8 cellular contexts compared by ENCODE assay signal in genomic region chr5:142866563-142867275, GRCh38.
DNase-seq lines count a peak whose midpoint lies in the region; ATAC-seq, FAIRE-seq and TF ChIP-seq lines count a peak whose summit lies in the region.

No MANE protein-coding gene starts in this region.

- no peak overlapping the region for H3K27ac Mint-ChIP-seq in CD4-positive, alpha-beta T cell

- no peaks in the 10 kb centered on the region for H3K27me3 Mint-ChIP-seq in CD4-positive, alpha-beta T cell

- H3K4me3 ChIP-seq in fibroblast of villous mesenchyme (ENCODE audit: low read depth, low read length): no peak overlapping the region
- H3K4me3 ChIP-seq in pancreas: no peak overlapping the region

- WGBS in pancreas, 2 donors: 54 to 62% methylated on average over 10 of the region's 10 CpGs

- no peaks in the 10 kb centered on the region for H3K27me3 ChIP-seq in CD4-positive, alpha-beta T cell (ENCODE audit: control insufficient read depth, insufficient read depth, low read length)
- H3K27me3 ChIP-seq in pancreas: no peaks in the 10 kb centered on the region

- peak; percentile 79 for ATAC-seq in CD4-positive, alpha-beta T cell (ENCODE audit: poor library complexity)
- ATAC-seq in GM18868 (IDR thresholded peaks at IDR 0.05; ENCODE audit: unreplicated experiment): peak; percentile 81
- ATAC-seq in HG03175 (IDR thresholded peaks at IDR 0.05; ENCODE audit: unreplicated experiment): peak; percentile 80
- peak; percentile 69 to 81 (median 78) for ATAC-seq in pancreas

- peak; percentile 26 for FAIRE-seq in pancreas (lab: Jason Lieb, UNC)

- POLR2A ChIA-PET in CD4-positive, alpha-beta T cell (lab: Charles Lee): interaction anchor here (0.9 to 1.5 kb wide), 5 partner anchors 22 to 153 kb away, joined by 3 to 13 read pairs (median 3); partner anchors contain the start of gene ARHGAP26

- H3K4me3 Mint-ChIP-seq in CD4-positive, alpha-beta T cell: no peak overlapping the region

- no peaks in the 10 kb centered on the region for H3K36me3 ChIP-seq in pancreas

- CTCF ChIA-PET in CD4-positive, alpha-beta T cell (lab: Charles Lee): interaction anchor here (0.5 to 1.5 kb wide), 23 partner anchors 10 to 311 kb away, joined by 3 to 28 read pairs (median 5); partner anchors contain the start of gene ARHGAP26

- no peaks in the 10 kb centered on the region for H3K36me3 Mint-ChIP-seq in CD4-positive, alpha-beta T cell (ENCODE audit: low read depth)

- no peak overlapping the region for H3K27ac ChIP-seq in CD4-positive, alpha-beta T cell (ENCODE audit: low read depth, low read length)
- H3K27ac ChIP-seq in pancreas: peak overlapping the region in 1 of 4 donors; percentile 9

- peaks cover 47% of the 10 kb centered on the region for H3K4me1 Mint-ChIP-seq in CD4-positive, alpha-beta T cell (ENCODE audit: low read depth)

- peak; percentile 73 for TF ChIP-seq CTCF in CD4-positive, alpha-beta T cell (IDR thresholded peaks at IDR 0.05)
- peak; percentile 68 for TF ChIP-seq CTCF in fibroblast of villous mesenchyme (IDR thresholded peaks at IDR 0.05; ENCODE audit: insufficient read depth, low read depth, low read length)
- peak in 3 of 4 donors; percentile 26 to 52 (median 52) for TF ChIP-seq CTCF in pancreas (IDR thresholded peaks at IDR 0.05)

- H3K4me1 ChIP-seq in pancreas: peaks cover 8 to 42% (median 33%) of the 10 kb centered on the region in 3 donors

- intact Hi-C loops in CD4-positive, alpha-beta T cell (cut with DNase I, micrococcal nuclease): loop anchor here (1.0 to 10.0 kb wide), 8 partner anchors 96 to 712 kb away; partner anchors contain the start of gene ARHGAP26 (in 2 of the 2)
- intact Hi-C loops in pancreas (cut with DNase I): no loop called here

- H3K9me3 Mint-ChIP-seq in CD4-positive, alpha-beta T cell: no peaks in the 10 kb centered on the region

- no peaks in the 10 kb centered on the region for H3K9me3 ChIP-seq in CD4-positive, alpha-beta T cell (ENCODE audit: control insufficient read depth, low read length)
- H3K9me3 ChIP-seq in pancreas: no peaks in the 10 kb centered on the region

- DNase-seq in CD4-positive, alpha-beta T cell: peak in 9 of 10 experiments; percentile 13 to 34 (median 19)
- DNase-seq in NCI-H82 (lab: John Stamatoyannopoulos, UW): peak; percentile 66
- peak; percentile 21 for DNase-seq in activated T-cell treated with anti-CD3 and anti-CD28 coated beads for 48 hours (ENCODE audit: low read depth)
- DNase-seq in fibroblast of villous mesenchyme (ENCODE audit: low read depth): peak; percentile 59
- DNase-seq in pancreas: peak in 3 of 6 donors; percentile 46 to 71 (median 50)
- DNase-seq in NCI-H128 (lab: John Stamatoyannopoulos, UW; ENCODE audit: unreplicated experiment): no peak

Comparison
In these comparisons a context has a peak if more than half of its experiments do, and no peak if none do; other contexts are left out.
1. intact Hi-C loops: an anchor here in CD4-positive, alpha-beta T cell (1.0 to 10.0 kb wide); none called in pancreas.